ENCODE assay signal across 9 cellular contexts in genomic region chr12:114685320-114685781, GRCh38. TPM values are rescaled to one million over a fixed set of nuclear protein-coding genes. Genes with fewer than 3 reads are reported as not detected.
A peak's percentile ranks its signal among the peaks of the same experiment; 100 is the strongest.
DNase-seq lines count a peak whose midpoint lies in the region; ATAC-seq and TF ChIP-seq lines count a peak whose summit lies in the region.
"Had no signal": no experiment of that assay in that cellular context is flagged by ENCODE, and none has a peak within 500 bp of the region (broad histone marks: within the 10 kb centered on the region; RNA-seq: fewer than 3 reads in every experiment).

No MANE protein-coding gene starts in this region.

- 23% methylated on average over 25 of the region's 25 CpGs for WGBS in prostate gland

- H3K4me1 ChIP-seq in Caco-2 (peaks cover 20% of the 10 kb centered on the region), NT2/D1 (ENCODE audit: insufficient read depth, insufficient read length) (peaks cover 11% of the 10 kb centered on the region), prostate gland (replicated peaks) (peaks cover 24% of the 10 kb centered on the region)

- DNase-seq in Caco-2, result no peak
- DNase-seq in NT2/D1 (ENCODE audit: low read depth, low spot score), result no peak
- no peak for DNase-seq in fibroblast of the aortic adventitia (ENCODE audit: low read depth)
- DNase-seq in prostate gland (ENCODE audit: low spot score), result no peak
- DNase-seq in cerebellum (ENCODE audit: low spot score), result no peak
- DNase-seq in NCI-H1930 (lab: John Stamatoyannopoulos, UW), result no peak
- DNase-seq in DMS 273 treated with DMSO at 0.1 percent for 48 hours (lab: John Stamatoyannopoulos, UW), result no peak
- DNase-seq: NCI-H69 had no signal

- no TSS peak for BruUV-seq in Caco-2 (replicated peaks; lab: Mats Ljungman, UMichigan)

- peak overlapping the region; percentile 90 for H3K4me3 Mint-ChIP-seq in Caco-2 (ENCODE audit: unreplicated experiment)

- intact Hi-C loops in Caco-2 (cut with micrococcal nuclease; ENCODE audit: unreplicated experiment) (loop anchor here (10.0 kb wide), 1 partner anchor 319 kb away; no protein-coding TSS in a partner anchor), prostate gland (cut with DNase I) (loop anchor here (5.0 to 10.0 kb wide), 2 partner anchors 232 to 1169 kb away; no protein-coding TSS in a partner anchor)

- peak overlapping the region; percentile 89 for H3K9ac ChIP-seq in NT2/D1 (ENCODE audit: insufficient read length, low read depth)

- H3K36me3 ChIP-seq in Caco-2 (ENCODE audit: control insufficient read depth, insufficient read depth, low read length), result no peaks in the 10 kb centered on the region
- H3K36me3 ChIP-seq in NT2/D1 (ENCODE audit: insufficient read depth, insufficient read length, low read length), result peaks cover 5% of the 10 kb centered on the region
- H3K36me3 ChIP-seq in prostate gland, result peaks cover 0 to 3% of the 10 kb centered on the region in 2 donors

- H3K36me3 Mint-ChIP-seq in Caco-2 (ENCODE audit: insufficient read depth, unreplicated experiment), result peaks cover 40% of the 10 kb centered on the region

- no peak for ATAC-seq in GM18858 (IDR thresholded peaks at IDR 0.05; ENCODE audit: unreplicated experiment)

- H3K9me3 ChIP-seq in Caco-2 (no peaks in the 10 kb centered on the region), NT2/D1 (ENCODE audit: insufficient read depth, low read length) (no peaks in the 10 kb centered on the region), prostate gland (no peaks in the 10 kb centered on the region)

- TF ChIP-seq POLR2A in prostate gland (IDR thresholded peaks at IDR 0.05), result no peak

- H3K27me3 ChIP-seq in Caco-2 (replicated peaks; ENCODE audit: control insufficient read depth, insufficient read depth, low read length), result no peaks in the 10 kb centered on the region
- H3K27me3 ChIP-seq in NT2/D1 (ENCODE audit: insufficient read depth, insufficient read length), result peaks cover 86% of the 10 kb centered on the region
- H3K27me3 ChIP-seq in prostate gland (replicated peaks; ENCODE audit: insufficient read depth), result no peaks in the 10 kb centered on the region

- TF ChIP-seq CTCF in Caco-2 (IDR thresholded peaks at IDR 0.05; ENCODE audit: insufficient read depth in 1 of 2, low read depth in 1 of 2, low read length in 1 of 2, severe bottlenecking in 1 of 2, unreplicated experiment in 1 of 2) (no peak), fibroblast of the aortic adventitia (IDR thresholded peaks at IDR 0.05; ENCODE audit: insufficient read depth, low read length) (no peak), prostate gland (IDR thresholded peaks at IDR 0.05) (no peak)

- CTCF ChIA-PET in Caco-2 (lab: Charles Lee), result interaction anchor here (0.9 to 2.3 kb wide), 5 partner anchors 17 to 478 kb away, joined by 3 to 52 read pairs (median 11); no protein-coding TSS in a partner anchor

- peak overlapping the region; percentile 88 to 98 for H3K27ac ChIP-seq in prostate gland

- H3K27me3 Mint-ChIP-seq in Caco-2 (ENCODE audit: insufficient read depth, unreplicated experiment), result no peaks in the 10 kb centered on the region

- H3K4me1 Mint-ChIP-seq in Caco-2 (ENCODE audit: low read depth, unreplicated experiment), result peaks cover 31% of the 10 kb centered on the region

- H3K4me3 ChIP-seq in Caco-2 (ENCODE audit: low read depth, low read length) (peak overlapping the region; percentile 65), NT2/D1 (ENCODE audit: insufficient read length, low read depth) (peak overlapping the region; percentile 70), fibroblast of the aortic adventitia (ENCODE audit: low read depth, low read length) (peak overlapping the region; percentile 86), prostate gland (peak overlapping the region; percentile 89 to 94)

- H3K27ac Mint-ChIP-seq in Caco-2 (ENCODE audit: unreplicated experiment), result peak overlapping the region; percentile 93

- POLR2A ChIA-PET in Caco-2 (lab: Charles Lee), result interaction anchor here (1.7 to 2.3 kb wide), 4 partner anchors 16 to 233 kb away, joined by 7 to 62 read pairs (median 13); no protein-coding TSS in a partner anchor

- no peaks in the 10 kb centered on the region for H3K9me3 Mint-ChIP-seq in Caco-2 (ENCODE audit: unreplicated experiment)

RNA-seq across cellular contexts. Expression of gene TBX3, which starts 1.4 kb away (rescaled TPM):
- total RNA-seq in Caco-2 (2022) (47.2 and 54.0 TPM in 2 replicates), fibroblast of the aortic adventitia (ENCODE audit: low replicate concordance) (5.7 and 12.8 TPM in 2 replicates), prostate gland (100 to 1,000 TPM; 155 to 259 TPM), cerebellum (3.7 TPM)
